Comparison of ENCODE assay signal across 16 cellular contexts in the genomic region with DNA sequence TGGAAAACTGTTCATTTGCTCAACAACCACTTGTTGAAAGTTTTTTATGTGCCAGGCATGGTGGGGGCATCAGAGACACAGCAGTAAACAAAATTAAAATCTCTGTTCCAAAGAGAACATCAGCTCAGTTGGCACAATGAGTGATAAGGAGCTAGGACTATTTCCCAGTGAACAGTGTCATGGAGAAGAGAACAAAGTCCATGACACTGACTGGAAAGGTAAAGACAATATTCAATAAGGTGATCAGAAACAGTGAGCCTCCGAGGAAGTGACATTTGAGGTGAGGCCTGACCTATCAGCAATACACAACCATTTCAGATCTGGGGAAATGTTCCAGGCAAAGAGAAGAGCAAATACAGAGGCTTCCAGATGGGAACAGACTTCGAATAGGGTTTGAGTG. TPM values are rescaled to one million over a fixed set of nuclear protein-coding genes. Genes with fewer than 3 reads are reported as not detected.
DNase-seq lines count a peak whose midpoint lies in the region; ATAC-seq and TF ChIP-seq lines count a peak whose summit lies in the region.
"Had no signal": no experiment of that assay in that cellular context is flagged by ENCODE, and none has a peak within 500 bp of the region (broad histone marks: within the 10 kb centered on the region; RNA-seq: fewer than 3 reads in every experiment).

No MANE protein-coding gene starts in this region.

- peak overlapping the region; percentile 91 for H3K27ac Mint-ChIP-seq in activated naive CD8-positive, alpha-beta T cell
- peak overlapping the region; percentile 94 for H3K27ac Mint-ChIP-seq in memory B cell
- no peak overlapping the region for H3K27ac Mint-ChIP-seq in WTC11

- TF ChIP-seq CTCF in left ventricle myocardium inferior (IDR thresholded peaks at IDR 0.05; ENCODE audit: borderline replicate concordance) (no peak), WTC11 (IDR thresholded peaks at IDR 0.05) (no peak)

- H3K4me1 ChIP-seq in left ventricle myocardium inferior = peaks cover 13% of the 10 kb centered on the region
- H3K4me1 ChIP-seq: pancreas, vagina had no signal

- no peaks in the 10 kb centered on the region for H3K27me3 Mint-ChIP-seq in activated naive CD8-positive, alpha-beta T cell
- H3K27me3 Mint-ChIP-seq in memory B cell (no peaks in the 10 kb centered on the region), WTC11 (ENCODE audit: low read depth) (no peaks in the 10 kb centered on the region)

- H3K9me3 ChIP-seq in left ventricle myocardium inferior (replicated peaks) = no peaks in the 10 kb centered on the region
- H3K9me3 ChIP-seq: pancreas, vagina had no signal

- DNase-seq in left ventricle myocardium inferior = no peak
- no peak for DNase-seq in Right ventricle myocardium superior
- no peak for DNase-seq in memory B cell (ENCODE audit: low spot score in 2 of 2)
- DNase-seq in midbrain (lab: John Stamatoyannopoulos, UW) = no peak
- DNase-seq in retina = no peak
- no peak for DNase-seq in WTC11 (ENCODE audit: low spot score)
- DNase-seq: amniotic stem cell, cortex of kidney, mesendoderm, NCI-H2029, NCI-H526, pancreas had no signal

- H3K36me3 Mint-ChIP-seq in activated naive CD8-positive, alpha-beta T cell = peaks cover 17% of the 10 kb centered on the region
- H3K36me3 Mint-ChIP-seq in memory B cell (peaks cover 5% of the 10 kb centered on the region), WTC11 (no peaks in the 10 kb centered on the region)

- POLR2A ChIA-PET in WTC11 (lab: Charles Lee) = no interaction called here

- intact Hi-C loops in left ventricle myocardium inferior (cut with micrococcal nuclease) (no loop called here), Right ventricle myocardium superior (cut with DNase I) (no loop called here)

- H3K36me3 ChIP-seq in left ventricle myocardium inferior = no peaks in the 10 kb centered on the region
- H3K36me3 ChIP-seq: pancreas, vagina had no signal

- no peak overlapping the region for H3K4me3 Mint-ChIP-seq in activated naive CD8-positive, alpha-beta T cell
- H3K4me3 Mint-ChIP-seq in memory B cell = no peak overlapping the region
- H3K4me3 Mint-ChIP-seq in WTC11 = no peak overlapping the region

- H3K27me3 ChIP-seq in left ventricle myocardium inferior (ENCODE audit: low read depth) = no peaks in the 10 kb centered on the region
- H3K27me3 ChIP-seq: pancreas, vagina had no signal

- ATAC-seq in Right ventricle myocardium superior (ENCODE audit: poor library complexity) (no peak), memory B cell (ENCODE audit: low read depth) (no peak), HG02623 (IDR thresholded peaks at IDR 0.05; ENCODE audit: unreplicated experiment) (no peak), WTC11 (no peak)

- peak overlapping the region; percentile 66 for H3K27ac ChIP-seq in left ventricle myocardium inferior (replicated peaks)

- peaks cover 73% of the 10 kb centered on the region for H3K4me1 Mint-ChIP-seq in activated naive CD8-positive, alpha-beta T cell (ENCODE audit: low read depth)
- H3K4me1 Mint-ChIP-seq in memory B cell (peaks cover 29% of the 10 kb centered on the region), WTC11 (no peaks in the 10 kb centered on the region; the same call in 1 of the 2 replicates)

- H3K4me3 ChIP-seq in left ventricle myocardium inferior = no peak overlapping the region
- H3K4me3 ChIP-seq: pancreas, vagina had no signal

- CTCF ChIA-PET in WTC11 (lab: Charles Lee) = no interaction called here

- H3K9me3 Mint-ChIP-seq in activated naive CD8-positive, alpha-beta T cell (ENCODE audit: low read depth) = no peaks in the 10 kb centered on the region
- no peaks in the 10 kb centered on the region for H3K9me3 Mint-ChIP-seq in memory B cell
- no peaks in the 10 kb centered on the region for H3K9me3 Mint-ChIP-seq in WTC11

TF ChIP-seq in WTC11, 78 proteins besides CTCF, POLR2A, EP300 and RAD21:
- no peak for TF ChIP-seq RELA (CRISPR knock-in tag; IDR thresholded peaks at IDR 0.05; ENCODE audit: borderline replicate concordance)
- TF ChIP-seq ZNF121 (CRISPR knock-in tag; IDR thresholded peaks at IDR 0.05) = no peak
- TF ChIP-seq TP53 (CRISPR knock-in tag; IDR thresholded peaks at IDR 0.05) = no peak
- TF ChIP-seq PRRX2 (CRISPR knock-in tag; IDR thresholded peaks at IDR 0.05) = no peak
- TF ChIP-seq, protein P1, sequence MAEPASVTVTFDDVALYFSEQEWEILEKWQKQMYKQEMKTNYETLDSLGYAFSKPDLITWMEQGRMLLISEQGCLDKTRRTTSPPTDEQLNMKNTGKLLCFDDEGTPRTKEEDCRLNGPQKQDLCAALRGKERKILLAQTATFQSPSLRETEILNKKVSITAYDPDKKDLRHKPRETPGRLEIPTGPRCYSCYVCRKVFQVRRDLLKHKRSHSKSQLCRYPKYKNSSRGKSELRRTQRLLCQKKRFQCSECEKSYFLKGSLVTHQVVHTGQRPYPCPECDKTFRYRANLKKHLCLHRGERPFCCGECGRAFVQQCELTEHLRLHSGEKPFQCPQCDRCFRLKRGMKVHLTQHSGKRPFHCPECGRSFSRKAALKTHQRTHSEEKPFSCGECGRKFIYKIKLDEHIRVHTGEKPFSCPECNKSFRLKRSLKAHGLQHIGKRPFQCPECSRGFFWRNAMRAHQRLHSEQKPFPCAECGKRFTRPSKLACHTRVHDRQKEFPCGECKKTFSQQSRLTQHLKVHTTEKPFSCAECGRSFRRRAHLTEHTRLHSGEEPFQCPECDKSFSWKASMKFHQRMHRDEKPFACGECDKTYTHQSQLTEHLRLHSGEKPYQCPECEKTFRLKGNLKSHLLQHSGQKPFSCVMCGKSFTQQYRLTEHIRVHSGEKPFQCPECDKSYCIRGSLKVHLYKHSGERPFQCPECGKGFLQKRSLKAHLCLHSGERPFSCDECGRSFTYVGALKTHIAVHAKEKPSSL (CRISPR knock-in tag; conservative IDR thresholded peaks at IDR 0.05) = no peak
- no peak for TF ChIP-seq ZBTB21 (CRISPR knock-in tag; IDR thresholded peaks at IDR 0.05; ENCODE audit: borderline replicate concordance)
- no peak for TF ChIP-seq SP1 (CRISPR knock-in tag; conservative IDR thresholded peaks at IDR 0.05)
- TF ChIP-seq ZNF423 (CRISPR knock-in tag; IDR thresholded peaks at IDR 0.05) = no peak
- no peak for TF ChIP-seq SMAD3 (CRISPR knock-in tag; IDR thresholded peaks at IDR 0.05; ENCODE audit: borderline replicate concordance)
- TF ChIP-seq TEAD1 (CRISPR knock-in tag; IDR thresholded peaks at IDR 0.05) = no peak
- TF ChIP-seq ETV6 (CRISPR knock-in tag; IDR thresholded peaks at IDR 0.05) = no peak
- TF ChIP-seq MYBL2 (CRISPR knock-in tag; IDR thresholded peaks at IDR 0.05) = no peak
- TF ChIP-seq RORB (CRISPR knock-in tag; IDR thresholded peaks at IDR 0.05) = no peak
- TF ChIP-seq, protein P2, sequence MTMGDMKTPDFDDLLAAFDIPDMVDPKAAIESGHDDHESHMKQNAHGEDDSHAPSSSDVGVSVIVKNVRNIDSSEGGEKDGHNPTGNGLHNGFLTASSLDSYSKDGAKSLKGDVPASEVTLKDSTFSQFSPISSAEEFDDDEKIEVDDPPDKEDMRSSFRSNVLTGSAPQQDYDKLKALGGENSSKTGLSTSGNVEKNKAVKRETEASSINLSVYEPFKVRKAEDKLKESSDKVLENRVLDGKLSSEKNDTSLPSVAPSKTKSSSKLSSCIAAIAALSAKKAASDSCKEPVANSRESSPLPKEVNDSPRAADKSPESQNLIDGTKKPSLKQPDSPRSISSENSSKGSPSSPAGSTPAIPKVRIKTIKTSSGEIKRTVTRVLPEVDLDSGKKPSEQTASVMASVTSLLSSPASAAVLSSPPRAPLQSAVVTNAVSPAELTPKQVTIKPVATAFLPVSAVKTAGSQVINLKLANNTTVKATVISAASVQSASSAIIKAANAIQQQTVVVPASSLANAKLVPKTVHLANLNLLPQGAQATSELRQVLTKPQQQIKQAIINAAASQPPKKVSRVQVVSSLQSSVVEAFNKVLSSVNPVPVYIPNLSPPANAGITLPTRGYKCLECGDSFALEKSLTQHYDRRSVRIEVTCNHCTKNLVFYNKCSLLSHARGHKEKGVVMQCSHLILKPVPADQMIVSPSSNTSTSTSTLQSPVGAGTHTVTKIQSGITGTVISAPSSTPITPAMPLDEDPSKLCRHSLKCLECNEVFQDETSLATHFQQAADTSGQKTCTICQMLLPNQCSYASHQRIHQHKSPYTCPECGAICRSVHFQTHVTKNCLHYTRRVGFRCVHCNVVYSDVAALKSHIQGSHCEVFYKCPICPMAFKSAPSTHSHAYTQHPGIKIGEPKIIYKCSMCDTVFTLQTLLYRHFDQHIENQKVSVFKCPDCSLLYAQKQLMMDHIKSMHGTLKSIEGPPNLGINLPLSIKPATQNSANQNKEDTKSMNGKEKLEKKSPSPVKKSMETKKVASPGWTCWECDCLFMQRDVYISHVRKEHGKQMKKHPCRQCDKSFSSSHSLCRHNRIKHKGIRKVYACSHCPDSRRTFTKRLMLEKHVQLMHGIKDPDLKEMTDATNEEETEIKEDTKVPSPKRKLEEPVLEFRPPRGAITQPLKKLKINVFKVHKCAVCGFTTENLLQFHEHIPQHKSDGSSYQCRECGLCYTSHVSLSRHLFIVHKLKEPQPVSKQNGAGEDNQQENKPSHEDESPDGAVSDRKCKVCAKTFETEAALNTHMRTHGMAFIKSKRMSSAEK (CRISPR knock-in tag; IDR thresholded peaks at IDR 0.05; ENCODE audit: borderline replicate concordance) = no peak
- TF ChIP-seq EMX1 (CRISPR knock-in tag; IDR thresholded peaks at IDR 0.05) = no peak
- no peak for TF ChIP-seq TEAD4 (CRISPR knock-in tag; IDR thresholded peaks at IDR 0.05)
- TF ChIP-seq, protein P3, sequence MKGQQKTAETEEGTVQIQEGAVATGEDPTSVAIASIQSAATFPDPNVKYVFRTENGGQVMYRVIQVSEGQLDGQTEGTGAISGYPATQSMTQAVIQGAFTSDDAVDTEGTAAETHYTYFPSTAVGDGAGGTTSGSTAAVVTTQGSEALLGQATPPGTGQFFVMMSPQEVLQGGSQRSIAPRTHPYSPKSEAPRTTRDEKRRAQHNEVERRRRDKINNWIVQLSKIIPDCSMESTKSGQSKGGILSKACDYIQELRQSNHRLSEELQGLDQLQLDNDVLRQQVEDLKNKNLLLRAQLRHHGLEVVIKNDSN (CRISPR knock-in tag; IDR thresholded peaks at IDR 0.05) = no peak

RNA-seq across cellular contexts. Expression of gene ACSL5, which starts 14.6 kb away (rescaled TPM):
- 5.6 TPM for total RNA-seq in left ventricle myocardium inferior
- total RNA-seq in Right ventricle myocardium superior = 6.0 TPM
- 0.18 to 0.37 TPM (median 0.22 TPM) in 3 replicates for total RNA-seq in WTC11 (2021)
- total RNA-seq: H1 had no signal

RNA-seq across cellular contexts. Expression of gene ZDHHC6, which starts 58.2 kb away (rescaled TPM):
- total RNA-seq in left ventricle myocardium inferior = 21.2 TPM
- total RNA-seq in Right ventricle myocardium superior = 16.5 TPM
- 22.1 to 24.5 TPM (median 23.6 TPM) in 3 replicates for total RNA-seq in WTC11 (2021)

RNA-seq across cellular contexts. Expression of gene VTI1A, which starts 58.5 kb away (rescaled TPM):
- 20.5 TPM for total RNA-seq in left ventricle myocardium inferior
- total RNA-seq in Right ventricle myocardium superior = 18.7 TPM
- 18.6 to 20.1 TPM (median 18.9 TPM) in 3 replicates for total RNA-seq in WTC11 (2021)
